Comparison of ENCODE assay signal across 8 cellular contexts in genomic region chr16:4537376-4538066, GRCh38. TPM values are rescaled to one million over a fixed set of nuclear protein-coding genes. Genes with fewer than 3 reads are reported as not detected.
A peak's percentile ranks its signal among the peaks of the same experiment; 100 is the strongest.
DNase-seq lines count a peak whose midpoint lies in the region; ATAC-seq and TF ChIP-seq lines count a peak whose summit lies in the region.

No MANE protein-coding gene starts in this region.

- peak overlapping the region; percentile 76 for H3K4me3 ChIP-seq in PC-9
- H3K4me3 ChIP-seq in epithelial cell of esophagus (ENCODE audit: low read length), result peak overlapping the region; percentile 63

- H3K27ac Mint-ChIP-seq in naive thymus-derived CD8-positive, alpha-beta T cell, result peak overlapping the region; percentile 8 to 93 (median 84)

- H3K4me1 Mint-ChIP-seq in naive thymus-derived CD8-positive, alpha-beta T cell, result peaks cover 27 to 54% (median 45%) of the 10 kb centered on the region in 4 donors

- no peak for TF ChIP-seq CTCF in PC-9 (conservative IDR thresholded peaks at IDR 0.05)
- TF ChIP-seq CTCF in epithelial cell of esophagus (IDR thresholded peaks at IDR 0.05; ENCODE audit: insufficient read depth, low read depth, low read length, missing control alignments), result no peak

- no TSS peak for BruUV-seq in PC-9 (replicated peaks; lab: Mats Ljungman, UMichigan)

- POLR2A ChIA-PET in PC-9 (lab: Charles Lee; ENCODE audit: unreplicated experiment), result no interaction called here
- POLR2A ChIA-PET in naive thymus-derived CD8-positive, alpha-beta T cell (lab: Charles Lee), result interaction anchor here (0.6 to 3.5 kb wide), 6 partner anchors 9 to 61 kb away, joined by 3 to 21 read pairs (median 10); partner anchors contain the start of gene HMOX2

- H3K79me2 ChIP-seq in PC-9 (ENCODE audit: low read depth), result no peaks in the 10 kb centered on the region

- H3K4me2 ChIP-seq in PC-9, result peak overlapping the region; percentile 81

- CTCF ChIA-PET in PC-9 (lab: Charles Lee), result no interaction called here

- ATAC-seq in naive thymus-derived CD8-positive, alpha-beta T cell, result no peak
- ATAC-seq in HG03135 (IDR thresholded peaks at IDR 0.05; ENCODE audit: unreplicated experiment), result no peak

- no peaks in the 10 kb centered on the region for H4K20me1 ChIP-seq in PC-9 (ENCODE audit: insufficient read depth)

- peaks cover 13% of the 10 kb centered on the region for H3F3A ChIP-seq in PC-9 (ENCODE audit: insufficient read depth, low read depth)

- peak; percentile 50 for DNase-seq in GM03348 (ENCODE audit: low spot score)
- DNase-seq in PC-9, result no peak
- DNase-seq in epithelial cell of esophagus (ENCODE audit: low read depth), result peak; percentile 35
- peak in 1 of 10 donors; percentile 17 for DNase-seq in naive thymus-derived CD8-positive, alpha-beta T cell
- no peak for DNase-seq in activated effector memory CD4-positive, alpha-beta T cell treated with Interleukin-2 at 50 U/mL for 16 hours
- DNase-seq in activated effector memory CD4-positive, alpha-beta T cell treated with anti-CD3 and anti-CD28 coated beads, Interleukin-2, amount 50 U/mL, for 16 hours, result no peak
- DNase-seq in SW 1271 (lab: John Stamatoyannopoulos, UW), result no peak

- peaks cover 0 to 9% (median 4%) of the 10 kb centered on the region in 9 donors for H3K9me3 Mint-ChIP-seq in naive thymus-derived CD8-positive, alpha-beta T cell

- intact Hi-C loops in PC-9 (cut with micrococcal nuclease; ENCODE audit: unreplicated experiment), result no loop called here

- H3K27me3 Mint-ChIP-seq in naive thymus-derived CD8-positive, alpha-beta T cell, result no peaks in the 10 kb centered on the region

- H3K27ac ChIP-seq in PC-9, result no peak overlapping the region

- no peaks in the 10 kb centered on the region for H3K4me1 ChIP-seq in PC-9 (replicated peaks; ENCODE audit: insufficient read depth)

- no peaks in the 10 kb centered on the region for H3K9me2 ChIP-seq in PC-9 (ENCODE audit: insufficient read depth)

- H3K4me3 Mint-ChIP-seq in naive thymus-derived CD8-positive, alpha-beta T cell, result peak overlapping the region; percentile 69 to 91 (median 81)

- peaks cover 13% of the 10 kb centered on the region for H3K9me3 ChIP-seq in PC-9 (ENCODE audit: insufficient read depth, low read depth)

- H3K27me3 ChIP-seq in PC-9 (ENCODE audit: insufficient read depth, low read depth), result no peaks in the 10 kb centered on the region

- H2AFZ ChIP-seq in PC-9, result peak overlapping the region; percentile 93

- H3K36me3 Mint-ChIP-seq in naive thymus-derived CD8-positive, alpha-beta T cell, result peaks cover 0 to 5% (median 2%) of the 10 kb centered on the region in 3 donors

- no peaks in the 10 kb centered on the region for H3K36me3 ChIP-seq in PC-9 (ENCODE audit: low read depth)

RNA-seq across cellular contexts. Expression of gene CDIP1, which starts 1.1 kb away (rescaled TPM):
- 10.7 and 18.4 TPM in 2 replicates for total RNA-seq in PC-9 (2021)
- 10 to 100 TPM; 23.4 to 25.5 TPM for total RNA-seq in naive thymus-derived CD8-positive, alpha-beta T cell
- 10 to 100 TPM; 18.2 to 25.3 (median 25.0) TPM for polyA plus RNA-seq in naive thymus-derived CD8-positive, alpha-beta T cell

RNA-seq across cellular contexts. Expression of gene C16orf96, which starts 18.6 kb away (rescaled TPM):
- 0.13 and 0.15 TPM in 2 replicates for total RNA-seq in PC-9 (2021)
- under 1 TPM; 0.38 to 0.52 TPM for total RNA-seq in naive thymus-derived CD8-positive, alpha-beta T cell
- polyA plus RNA-seq in naive thymus-derived CD8-positive, alpha-beta T cell, result under 1 TPM in 2 of 3 donors, not detected in 1; 0.07 to 0.08 TPM

Comparison
In these comparisons a context has a peak if more than half of its experiments do, and no peak if none do; other contexts are left out.
1. DNase-seq: peak in GM03348 (single experiment) and epithelial cell of esophagus (single experiment); none in PC-9 (0 of 2), activated effector memory CD4-positive, alpha-beta T cell treated with Interleukin-2 at 50 U/mL for 16 hours (single experiment), activated effector memory CD4-positive, alpha-beta T cell treated with anti-CD3 and anti-CD28 coated beads, Interleukin-2, amount 50 U/mL, for 16 hours (single experiment) and SW 1271 (0 of 2).